In the genomic region with DNA sequence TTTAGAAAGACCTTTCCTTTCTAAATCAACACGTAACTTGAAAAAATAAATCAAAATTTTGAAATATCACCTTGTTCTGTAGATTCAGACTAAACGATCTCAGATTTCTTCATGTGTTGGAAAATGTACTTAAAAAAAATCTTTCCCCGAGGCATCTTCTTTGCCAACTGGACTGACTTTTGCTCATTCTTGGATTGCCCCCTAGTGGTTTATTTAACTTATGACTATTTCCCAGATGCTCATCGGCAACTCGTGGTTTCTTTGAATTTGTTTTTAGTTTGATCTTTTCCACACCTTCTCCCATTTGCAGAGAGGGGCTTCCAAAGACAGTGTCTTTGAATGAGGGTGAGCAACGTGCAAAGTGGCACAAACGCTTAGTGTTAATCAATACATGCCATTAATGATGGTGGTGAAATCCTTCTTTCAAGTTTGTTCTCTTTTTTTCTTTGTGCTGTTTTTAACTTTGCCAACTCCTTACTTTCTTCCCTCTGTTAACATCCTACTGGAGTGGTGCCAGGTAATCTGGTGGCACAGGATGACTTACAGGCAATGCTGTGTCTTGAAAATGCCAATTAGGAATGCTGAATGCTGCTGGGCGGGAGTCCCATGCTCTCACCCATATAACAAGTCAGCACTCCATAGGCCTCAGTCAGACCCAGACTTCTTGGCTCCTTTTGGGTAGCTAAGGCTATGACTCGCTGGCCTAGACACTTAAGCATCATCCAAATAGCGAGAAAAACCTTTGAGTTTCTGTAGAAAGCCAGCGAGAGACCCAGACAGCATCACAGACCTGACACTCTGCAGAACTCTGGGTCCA, we compare ENCODE assay signal across 9 cellular contexts. TPM values are rescaled to one million over a fixed set of nuclear protein-coding genes. Genes with fewer than 3 reads are reported as not detected.
DNase-seq lines count a peak whose midpoint lies in the region; ATAC-seq lines count a peak whose summit lies in the region.
"Had no signal": no experiment of that assay in that cellular context is flagged by ENCODE, and none has a peak within 500 bp of the region (broad histone marks: within the 10 kb centered on the region; RNA-seq: fewer than 3 reads in every experiment).

No MANE protein-coding gene starts in this region.

- in situ Hi-C loops in G401 (cut with HindIII; ENCODE audit: low sequenced_read_pairs): no loop called here

- DNase-seq in G401 (ENCODE audit: low spot score) (peak; percentile 81), NCI-H510A (lab: John Stamatoyannopoulos, UW) (peak; percentile 2), astrocyte of the hippocampus (ENCODE audit: low read depth, low spot score) (peak; percentile 83), iris pigment epithelial cell (ENCODE audit: low read depth) (peak; percentile 83), superior temporal gyrus (ENCODE audit: extremely low spot score) (peak; percentile 90), HuH-7.5 (ENCODE audit: low spot score) (no peak)
- no peak for DNase-seq in stimulated activated CD8-positive, alpha-beta memory T cell treated with anti-CD3 and anti-CD28 coated beads, Interleukin-4, amount 100 ng/mL, for 48 hours
- DNase-seq: activated B cell treated with CpG ODN at 0.5 μM for 24 hours had no signal

- peak; percentile 63 for ATAC-seq in HG03175 (IDR thresholded peaks at IDR 0.05; ENCODE audit: unreplicated experiment)

RNA-seq across cellular contexts. Expression of a gene that starts 18.3 kb away (rescaled TPM):
- 55.1 and 68.2 TPM in 2 replicates for total RNA-seq in G401 (2014; rRNA removed; shearing (Covaris generic))
- total RNA-seq: activated B cell treated with CpG ODN at 0.5 μM for 24 hours had no signal

Comparison
In these comparisons a context has a peak if more than half of its experiments do, and no peak if none do; other contexts are left out.
1. DNase-seq: peak in G401 (single experiment), NCI-H510A (single experiment), astrocyte of the hippocampus (single experiment), iris pigment epithelial cell (single experiment) and superior temporal gyrus (single experiment); none in stimulated activated CD8-positive, alpha-beta memory T cell treated with anti-CD3 and anti-CD28 coated beads, Interleukin-4, amount 100 ng/mL, for 48 hours (single experiment) and HuH-7.5 (single experiment).